ENCODE assay signal across 14 cellular contexts in genomic region chr1:40859017-40859416, GRCh38.
"Had no signal": no experiment of that assay in that cellular context is flagged by ENCODE, and none has a peak within 500 bp of the region (broad histone marks: within the 10 kb centered on the region; RNA-seq: fewer than 3 reads in every experiment).

No MANE protein-coding gene starts in this region.

- H3K4me3 ChIP-seq: testis had no signal

- DNase-seq: activated CD4-positive, alpha-beta T cell treated with anti-CD3 and anti-CD28 coated beads for 48 hours; activated CD8-positive, alpha-beta memory T cell treated with anti-CD3 and anti-CD28 coated beads for 24 hours; activated naive CD4-positive, alpha-beta T cell treated with Interleukin-2 at 50 U/mL for 16 hours; mammary epithelial cell; naive thymus-derived CD8-positive, alpha-beta T cell; nucleus accumbens; stimulated activated CD4-positive, alpha-beta T cell treated with anti-CD3 and anti-CD28 coated beads, Interleukin-12 subunit alpha, Interleukin-12 subunit beta, amount 100 ng/mL, for 4 hours; T-helper 1 cell; testis had no signal

- H3K9me3 Mint-ChIP-seq: central memory CD8-positive, alpha-beta T cell; dendritic cell treated with granulocyte-macrophage colony-stimulating factor and Interleukin-4, amounts not matched to agents 40 ng/mL and 50 ng/mL, for 4 days; naive thymus-derived CD8-positive, alpha-beta T cell; stimulated activated naive CD8-positive, alpha-beta T cell treated with anti-CD3 and anti-CD28 coated beads, Interleukin-15, Interleukin-2, amounts not matched to agents 100 ng/mL and 50 ng/mL, for 24 hours had no signal

- H3K36me3 Mint-ChIP-seq: naive thymus-derived CD8-positive, alpha-beta T cell had no signal

- H3K4me3 Mint-ChIP-seq: central memory CD8-positive, alpha-beta T cell; dendritic cell treated with granulocyte-macrophage colony-stimulating factor and Interleukin-4, amounts not matched to agents 40 ng/mL and 50 ng/mL, for 4 days; stimulated activated naive CD8-positive, alpha-beta T cell treated with anti-CD3 and anti-CD28 coated beads, Interleukin-15, Interleukin-2, amounts not matched to agents 100 ng/mL and 50 ng/mL, for 24 hours had no signal

- H3K27me3 Mint-ChIP-seq: central memory CD8-positive, alpha-beta T cell had no signal

- H3K9me3 ChIP-seq: testis had no signal

- H3K27ac Mint-ChIP-seq: dendritic cell treated with granulocyte-macrophage colony-stimulating factor and Interleukin-4, amounts not matched to agents 40 ng/mL and 50 ng/mL, for 4 days; progenitor cell of endocrine pancreas; stimulated activated naive CD8-positive, alpha-beta T cell treated with anti-CD3 and anti-CD28 coated beads, Interleukin-15, Interleukin-2, amounts not matched to agents 100 ng/mL and 50 ng/mL, for 24 hours had no signal

- H3K27me3 ChIP-seq: testis had no signal

- ATAC-seq: naive thymus-derived CD8-positive, alpha-beta T cell; sciatic nerve had no signal
